1 cellular context compared by ENCODE assay signal in the genomic region with DNA sequence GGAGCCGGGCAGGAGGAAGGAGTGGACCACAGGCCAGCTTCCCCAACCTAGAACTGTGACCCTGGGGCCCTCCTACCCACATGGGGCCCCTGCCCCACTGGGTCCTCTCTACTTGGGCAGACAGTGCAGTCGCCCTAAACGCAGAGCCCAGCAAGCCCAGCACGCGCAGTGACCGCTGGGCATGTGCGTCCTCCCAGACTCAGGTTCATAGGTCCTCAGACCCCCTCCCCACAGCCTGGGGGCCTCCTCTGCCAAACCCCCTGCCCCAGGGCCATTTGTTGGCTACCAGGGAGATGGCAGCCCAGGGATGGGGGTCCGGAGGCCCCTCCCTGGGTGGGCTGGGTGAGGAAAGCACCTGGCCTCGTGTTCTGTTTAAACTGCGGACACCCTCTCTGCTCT.
TF ChIP-seq lines count a peak whose summit lies in the region.

No MANE protein-coding gene starts in this region.

TF ChIP-seq in WTC11, 78 proteins besides CTCF, POLR2A, EP300 and RAD21 (continued from another document):
- TF ChIP-seq ZNF219 (CRISPR knock-in tag; IDR thresholded peaks at IDR 0.05; ENCODE audit: borderline replicate concordance) (no peak), AR (CRISPR knock-in tag; IDR thresholded peaks at IDR 0.05) (no peak), ZNF671 (CRISPR knock-in tag; IDR thresholded peaks at IDR 0.05) (no peak)
